In the genomic region with DNA sequence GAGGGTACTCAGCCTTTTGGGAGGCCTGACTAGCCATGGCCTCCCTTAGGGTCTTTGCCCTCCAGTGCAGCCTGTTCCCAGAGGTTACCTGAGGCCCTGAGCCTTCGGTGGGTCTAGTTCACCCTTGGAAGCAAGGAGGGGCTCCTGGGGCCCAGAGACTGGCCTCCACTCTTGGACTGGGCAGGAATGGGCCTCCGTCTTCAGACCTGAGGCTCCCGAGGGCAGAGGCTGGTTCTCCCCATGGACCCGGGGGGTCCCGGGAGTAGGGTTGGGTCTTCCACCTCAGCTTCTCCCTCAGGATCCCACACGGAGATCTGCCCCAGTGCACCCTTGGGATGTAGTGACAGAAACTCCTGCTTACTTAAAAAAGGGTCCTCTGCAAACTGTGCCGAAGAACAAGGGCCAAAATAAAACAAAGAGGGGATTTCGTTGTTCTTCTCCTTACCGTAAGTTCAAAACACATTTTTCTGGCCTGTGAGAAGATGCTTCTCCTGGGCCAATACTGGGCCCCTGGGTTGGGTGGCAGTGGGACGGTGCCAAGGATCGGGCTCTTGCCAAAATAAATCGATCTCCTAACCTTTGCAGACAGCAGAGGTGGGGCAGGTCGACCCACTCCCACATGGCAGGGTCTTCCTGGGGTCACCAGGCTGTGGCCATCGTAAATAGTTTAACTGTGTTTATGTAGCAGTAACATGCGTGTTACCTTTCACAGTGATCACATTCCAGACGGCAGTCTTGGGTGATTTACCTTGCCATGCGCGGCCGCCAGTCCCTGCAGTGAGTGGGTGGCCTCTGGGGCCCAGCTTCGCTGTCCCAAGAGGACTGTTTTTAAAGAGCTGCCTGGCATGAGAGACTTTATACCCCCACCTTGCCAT, we compare ENCODE assay signal across 16 cellular contexts.
DNase-seq lines count a peak whose midpoint lies in the region; ATAC-seq and TF ChIP-seq lines count a peak whose summit lies in the region.
"Had no signal": no experiment of that assay in that cellular context is flagged by ENCODE, and none has a peak within 500 bp of the region (broad histone marks: within the 10 kb centered on the region; RNA-seq: fewer than 3 reads in every experiment).

No MANE protein-coding gene starts in this region.

- DNase-seq in RWPE2 (ENCODE audit: low spot score) = peak; percentile 35
- peak; percentile 90 for DNase-seq in left kidney (ENCODE audit: low read depth, low spot score)
- peak; percentile 70 for DNase-seq in nephron progenitor cell
- DNase-seq in upper lobe of right lung = peak; percentile 48
- DNase-seq in T-cell = no peak
- no peak for DNase-seq in activated CD8-positive, alpha-beta T cell treated with anti-CD3 and anti-CD28 coated beads, Interleukin-2, amount 10 ng/mL, durations not matched to agents 7 days and 5 days
- DNase-seq: CD8-positive, alpha-beta memory T cell; EL; MV-4-11; NCI-H187; NCI-H2107; RPMI8226 had no signal

- no peak overlapping the region for H3K27ac ChIP-seq in RWPE2 (ENCODE audit: poor library complexity, severe bottlenecking)
- H3K27ac ChIP-seq in upper lobe of right lung = no peak overlapping the region
- H3K27ac ChIP-seq: BLaER1, KMS-11 had no signal

- intact Hi-C loops in upper lobe of right lung (cut with DNase I) = no loop called here

- H3K9me3 ChIP-seq in RWPE2 (ENCODE audit: severe bottlenecking) = no peaks in the 10 kb centered on the region
- H3K9me3 ChIP-seq in upper lobe of right lung = no peaks in the 10 kb centered on the region
- H3K9me3 ChIP-seq: BLaER1 had no signal

- POLR2A ChIA-PET in T-cell (lab: Charles Lee) = no interaction called here
- POLR2A ChIA-PET in activated CD8-positive, alpha-beta T cell treated with anti-CD3 and anti-CD28 coated beads, Interleukin-2, amount 10 ng/mL, durations not matched to agents 7 days and 5 days (lab: Charles Lee) = no interaction called here

- peak overlapping the region; percentile 19 for H3K27ac Mint-ChIP-seq in nephron progenitor cell
- no peak overlapping the region for H3K27ac Mint-ChIP-seq in T-cell
- no peak overlapping the region for H3K27ac Mint-ChIP-seq in activated CD8-positive, alpha-beta T cell treated with anti-CD3 and anti-CD28 coated beads, Interleukin-2, amount 10 ng/mL, durations not matched to agents 7 days and 5 days
- H3K27ac Mint-ChIP-seq: GM23338 had no signal

- H3K4me3 ChIP-seq in RWPE2 (ENCODE audit: severe bottlenecking) = no peak overlapping the region
- H3K4me3 ChIP-seq in upper lobe of right lung = no peak overlapping the region
- H3K4me3 ChIP-seq: BLaER1, GM23338 had no signal

- peaks cover 46% of the 10 kb centered on the region for H3K4me1 Mint-ChIP-seq in nephron progenitor cell
- peaks cover 27 to 34% (median 28%) of the 10 kb centered on the region in 3 donors for H3K4me1 Mint-ChIP-seq in T-cell
- peaks cover 16% of the 10 kb centered on the region for H3K4me1 Mint-ChIP-seq in activated CD8-positive, alpha-beta T cell treated with anti-CD3 and anti-CD28 coated beads, Interleukin-2, amount 10 ng/mL, durations not matched to agents 7 days and 5 days (ENCODE audit: low read depth)

- H3K27me3 ChIP-seq in RWPE2 (ENCODE audit: insufficient read depth, poor library complexity, severe bottlenecking) (no peaks in the 10 kb centered on the region), upper lobe of right lung (no peaks in the 10 kb centered on the region)
- H3K27me3 ChIP-seq: BLaER1 had no signal

- H3K36me3 Mint-ChIP-seq in nephron progenitor cell (ENCODE audit: low read depth) (no peaks in the 10 kb centered on the region), T-cell (no peaks in the 10 kb centered on the region)
- H3K36me3 Mint-ChIP-seq in activated CD8-positive, alpha-beta T cell treated with anti-CD3 and anti-CD28 coated beads, Interleukin-2, amount 10 ng/mL, durations not matched to agents 7 days and 5 days (ENCODE audit: low read depth) = no peaks in the 10 kb centered on the region

- H3K4me3 Mint-ChIP-seq in nephron progenitor cell (no peak overlapping the region), T-cell (no peak overlapping the region)
- H3K4me3 Mint-ChIP-seq in activated CD8-positive, alpha-beta T cell treated with anti-CD3 and anti-CD28 coated beads, Interleukin-2, amount 10 ng/mL, durations not matched to agents 7 days and 5 days = no peak overlapping the region
- H3K4me3 Mint-ChIP-seq: CD8-positive, alpha-beta memory T cell; GM23338 had no signal

- TF ChIP-seq CTCF in RWPE2 (IDR thresholded peaks at IDR 0.05; ENCODE audit: poor library complexity, severe bottlenecking) (no peak), nephron progenitor cell (IDR thresholded peaks at IDR 0.05) (no peak), upper lobe of right lung (IDR thresholded peaks at IDR 0.05) (no peak)

- H3K27me3 Mint-ChIP-seq in nephron progenitor cell (ENCODE audit: low read depth, poor library complexity) = peaks cover 88% of the 10 kb centered on the region
- peaks cover 0 to 6% of the 10 kb centered on the region in 2 donors for H3K27me3 Mint-ChIP-seq in T-cell
- peaks cover 16% of the 10 kb centered on the region for H3K27me3 Mint-ChIP-seq in activated CD8-positive, alpha-beta T cell treated with anti-CD3 and anti-CD28 coated beads, Interleukin-2, amount 10 ng/mL, durations not matched to agents 7 days and 5 days (ENCODE audit: low read depth)

- ATAC-seq in RWPE2 (ENCODE audit: low read depth) = no peak
- no peak for ATAC-seq in upper lobe of right lung
- no peak for ATAC-seq in T-cell (replicated peaks in 1 of 4)
- ATAC-seq in HG03432 (IDR thresholded peaks at IDR 0.05; ENCODE audit: unreplicated experiment) = no peak
- ATAC-seq in activated CD8-positive, alpha-beta T cell treated with anti-CD3 and anti-CD28 coated beads, Interleukin-2, amount 10 ng/mL, durations not matched to agents 7 days and 5 days = no peak
- ATAC-seq: GM23338 had no signal

- peaks cover 25% of the 10 kb centered on the region for H3K4me1 ChIP-seq in RWPE2 (ENCODE audit: insufficient read depth, poor library complexity, severe bottlenecking)
- H3K4me1 ChIP-seq in upper lobe of right lung = peaks cover 16% of the 10 kb centered on the region

- CTCF ChIA-PET in T-cell (lab: Charles Lee) = no interaction called here
- CTCF ChIA-PET in activated CD8-positive, alpha-beta T cell treated with anti-CD3 and anti-CD28 coated beads, Interleukin-2, amount 10 ng/mL, durations not matched to agents 7 days and 5 days (lab: Charles Lee) = no interaction called here

- no peaks in the 10 kb centered on the region for H3K9me3 Mint-ChIP-seq in nephron progenitor cell
- no peaks in the 10 kb centered on the region for H3K9me3 Mint-ChIP-seq in T-cell
- H3K9me3 Mint-ChIP-seq in activated CD8-positive, alpha-beta T cell treated with anti-CD3 and anti-CD28 coated beads, Interleukin-2, amount 10 ng/mL, durations not matched to agents 7 days and 5 days (ENCODE audit: insufficient read depth) = no peaks in the 10 kb centered on the region
- H3K9me3 Mint-ChIP-seq: CD8-positive, alpha-beta memory T cell; GM23338 had no signal

- H3K36me3 ChIP-seq in RWPE2 (ENCODE audit: low read depth) (no peaks in the 10 kb centered on the region), upper lobe of right lung (no peaks in the 10 kb centered on the region)
- H3K36me3 ChIP-seq: BLaER1 had no signal

Comparison
In these comparisons a context has a peak if more than half of its experiments do, and no peak if none do; other contexts are left out.
1. DNase-seq: peak in RWPE2 (single experiment), left kidney (single experiment), nephron progenitor cell (single experiment) and upper lobe of right lung (single experiment); none in T-cell (0 of 34) and activated CD8-positive, alpha-beta T cell treated with anti-CD3 and anti-CD28 coated beads, Interleukin-2, amount 10 ng/mL, durations not matched to agents 7 days and 5 days (single experiment).